8 cellular contexts compared by ENCODE assay signal in the genomic region with DNA sequence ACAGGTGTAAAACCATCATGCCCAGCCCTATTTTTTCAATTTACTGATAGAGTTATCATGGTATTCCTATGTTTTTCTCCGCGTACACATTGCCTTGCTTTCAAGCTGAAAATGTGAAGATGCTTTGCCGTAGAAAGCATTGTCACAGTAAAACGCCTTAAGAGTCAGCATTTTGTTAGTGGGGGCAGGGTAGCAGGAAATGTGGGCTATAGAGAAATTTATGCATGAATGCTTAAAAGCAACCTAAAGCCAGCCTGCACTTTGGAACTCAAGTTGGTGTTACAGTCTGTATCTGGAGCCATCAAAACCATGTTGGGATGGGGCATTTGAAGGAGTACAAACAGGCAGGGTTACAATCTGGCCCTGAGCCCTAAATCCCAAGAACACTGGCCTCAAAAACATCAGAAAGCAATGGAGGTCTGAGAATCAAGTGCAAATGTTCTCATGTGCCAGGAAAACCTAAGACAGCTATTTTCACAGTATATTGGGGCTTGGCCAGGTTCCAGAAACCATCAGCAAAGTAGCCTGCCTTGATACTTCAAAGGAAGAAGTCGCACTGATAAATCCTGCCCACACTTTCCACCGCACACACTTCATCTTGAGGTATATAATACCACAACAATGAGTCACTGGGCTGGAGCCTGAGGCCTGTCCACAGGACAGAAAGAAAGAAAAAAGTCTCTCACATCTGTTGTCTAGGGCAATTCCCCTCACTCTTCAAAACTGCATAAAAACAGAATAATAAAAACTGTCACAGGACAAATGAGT.
DNase-seq lines count a peak whose midpoint lies in the region; FAIRE-seq and TF ChIP-seq lines count a peak whose summit lies in the region.

No MANE protein-coding gene starts in this region.

- no peak for TF ChIP-seq POLR2A in GM12892 (IDR thresholded peaks at IDR 0.05; ENCODE audit: low read depth, low read length)

- H3K4me3 ChIP-seq in HFF-Myc (replicated peaks; ENCODE audit: low read depth, low read length): no peak overlapping the region
- H3K4me3 ChIP-seq in foreskin fibroblast (ENCODE audit: low read depth in 1 of 2, low read length in 2 of 2): no peak overlapping the region

- TF ChIP-seq CTCF in HFF-Myc (IDR thresholded peaks at IDR 0.05; ENCODE audit: low read depth, low read length, missing control alignments): no peak
- TF ChIP-seq CTCF in foreskin fibroblast (IDR thresholded peaks at IDR 0.05; ENCODE audit: low read depth, low read length): no peak

- FAIRE-seq in GM12892 (lab: Jason Lieb, UNC): peak; percentile 89
- no peak for FAIRE-seq in frontal cortex (lab: Jason Lieb, UNC)

- DNase-seq in GM12892 (ENCODE audit: insufficient read length): peak; percentile 11
- DNase-seq in HFF-Myc (ENCODE audit: extremely low read depth, low read depth): peak; percentile 97
- DNase-seq in NCI-H2029 (lab: John Stamatoyannopoulos, UW): peak; percentile 49
- peak; percentile 20 to 28 for DNase-seq in activated CD8-positive, alpha-beta memory T cell treated with anti-CD3 and anti-CD28 coated beads for 4 hours (ENCODE audit: low read depth in 2 of 2)
- DNase-seq in foreskin fibroblast: peak; percentile 81 to 86
- peak; percentile 20 for DNase-seq in stimulated activated CD8-positive, alpha-beta memory T cell treated with anti-CD3 and anti-CD28 coated beads, Interleukin-12 subunit alpha, Interleukin-12 subunit beta, amount 100 ng/mL, for 24 hours (ENCODE audit: extremely low read depth)
- no peak for DNase-seq in frontal cortex (ENCODE audit: low spot score in 2 of 2)
- no peak for DNase-seq in superior temporal gyrus (ENCODE audit: extremely low spot score)

Comparison
In these comparisons a context has a peak if more than half of its experiments do, and no peak if none do; other contexts are left out.
1. DNase-seq: peak in GM12892 (single experiment), HFF-Myc (single experiment), NCI-H2029 (single experiment), activated CD8-positive, alpha-beta memory T cell treated with anti-CD3 and anti-CD28 coated beads for 4 hours (2 of 2), foreskin fibroblast (2 of 2) and stimulated activated CD8-positive, alpha-beta memory T cell treated with anti-CD3 and anti-CD28 coated beads, Interleukin-12 subunit alpha, Interleukin-12 subunit beta, amount 100 ng/mL, for 24 hours (single experiment); none in frontal cortex (0 of 2) and superior temporal gyrus (single experiment).